In the genomic region with DNA sequence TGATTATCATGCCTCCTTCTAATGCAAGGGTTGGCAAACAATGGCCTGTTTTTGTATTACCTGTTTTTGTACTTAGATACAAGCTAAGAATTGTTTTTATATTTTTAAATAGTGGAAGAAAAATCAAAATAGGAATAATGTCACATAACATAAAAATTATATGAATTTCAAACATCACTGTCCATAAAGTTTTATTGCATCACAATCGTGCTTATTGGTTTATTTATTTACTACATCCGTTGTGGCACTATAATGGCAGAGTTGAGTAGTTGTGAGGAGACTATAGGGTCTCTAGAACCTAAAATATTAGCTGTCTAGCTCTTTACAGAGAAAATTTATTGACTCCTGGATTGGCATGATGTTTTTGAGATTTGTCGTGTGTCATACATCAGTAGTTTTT, we compare ENCODE assay signal across 30 cellular contexts. TPM values are rescaled to one million over a fixed set of nuclear protein-coding genes. Genes with fewer than 3 reads are reported as not detected.
DNase-seq lines count a peak whose midpoint lies in the region; ATAC-seq and TF ChIP-seq lines count a peak whose summit lies in the region.
"Had no signal": no experiment of that assay in that cellular context is flagged by ENCODE, and none has a peak within 500 bp of the region (broad histone marks: within the 10 kb centered on the region; RNA-seq: fewer than 3 reads in every experiment).

No MANE protein-coding gene starts in this region.

- DNase-seq in MCF 10A (ENCODE audit: unreplicated experiment) (no peak), breast epithelium (ENCODE audit: low spot score in 2 of 2) (no peak), osteoblast (ENCODE audit: insufficient read length, low spot score, missing footprints) (no peak)
- no peak for DNase-seq in activated T-helper 2 cell treated with anti-CD3 and anti-CD28 coated beads, Interferon-gamma antibody, Interleukin-2, Interleukin-4, amounts not matched to agents 10 μg/mL and 5 μg/mL and 100 μg/mL, durations not matched to agents 14 hours and 24 hours and 36 hours (ENCODE audit: low spot score)
- DNase-seq in stimulated activated CD4-positive, alpha-beta T cell treated with anti-CD3 and anti-CD28 coated beads, Interleukin-12 subunit alpha, Interleukin-12 subunit beta, amount 100 ng/mL, for 4 hours = no peak
- DNase-seq: activated CD8-positive, alpha-beta memory T cell treated with anti-CD3 and anti-CD28 coated beads, Interleukin-2, amount 50 U/mL, for 48 hours; activated CD8-positive, alpha-beta T cell treated with anti-CD3 and anti-CD28 coated beads for 36 hours; DMS53; effector CD4-positive, alpha-beta T cell; hippocampal formation; left cardiac atrium; MG63; mucosa of descending colon; natural killer cell; NCI-H1417; NCI-H2029 treated with DMSO at 0.1 percent for 48 hours; NCI-H226; NCI-H774; stimulated activated CD4-positive, alpha-beta T cell treated with anti-CD3 and anti-CD28 coated beads, Interleukin-15, amount 100 ng/mL, for 24 hours; stimulated activated CD4-positive, alpha-beta T cell treated with anti-CD3 and anti-CD28 coated beads, Interleukin-4, amount 100 ng/mL, for 4 hours; T-helper 1 cell; tibial artery had no signal

- POLR2A ChIA-PET in MCF 10A (lab: Yijun Ruan, JAX) = interaction anchor here (0.7 to 4.6 kb wide), 3 partner anchors 62 to 292 kb away, joined by 3 to 25 read pairs (median 5); a partner anchor contains a TSS

- H4K20me1 ChIP-seq in Loucy (ENCODE audit: insufficient read depth, low read length, poor library complexity, severe bottlenecking) (peaks cover 41% of the 10 kb centered on the region), osteoblast (ENCODE audit: insufficient read depth, low read length) (no peaks in the 10 kb centered on the region)

- no peaks in the 10 kb centered on the region for H3K9me2 ChIP-seq in Loucy (replicated peaks; ENCODE audit: low read depth, low read length)

- no peaks in the 10 kb centered on the region for H3K9me3 Mint-ChIP-seq in MCF 10A (ENCODE audit: unreplicated experiment)
- H3K9me3 Mint-ChIP-seq in activated T-helper 2 cell treated with anti-CD3 and anti-CD28 coated beads, Interferon-gamma antibody, Interleukin-2, Interleukin-4, amounts not matched to agents 10 μg/mL and 5 μg/mL and 100 μg/mL, durations not matched to agents 14 hours and 24 hours and 36 hours = no peaks in the 10 kb centered on the region
- H3K9me3 Mint-ChIP-seq: activated CD8-positive, alpha-beta T cell treated with anti-CD3 and anti-CD28 coated beads for 36 hours; activated naive CD4-positive, alpha-beta T cell treated with anti-CD3 and anti-CD28 coated beads, Interleukin-2, amount 50 U/mL, for 72 hours; natural killer cell had no signal

- H3K4me3 Mint-ChIP-seq in MCF 10A (ENCODE audit: unreplicated experiment) = no peak overlapping the region
- H3K4me3 Mint-ChIP-seq in activated T-helper 2 cell treated with anti-CD3 and anti-CD28 coated beads, Interferon-gamma antibody, Interleukin-2, Interleukin-4, amounts not matched to agents 10 μg/mL and 5 μg/mL and 100 μg/mL, durations not matched to agents 14 hours and 24 hours and 36 hours (ENCODE audit: low read depth) = peak overlapping the region; percentile 7
- H3K4me3 Mint-ChIP-seq: natural killer cell had no signal

- TF ChIP-seq POLR2A in breast epithelium (IDR thresholded peaks at IDR 0.05) = no peak

- H3K27me3 ChIP-seq in breast epithelium (no peaks in the 10 kb centered on the region), Loucy (ENCODE audit: insufficient read depth, low read length, poor library complexity, severe bottlenecking) (no peaks in the 10 kb centered on the region), osteoblast (ENCODE audit: insufficient read depth, low read length) (no peaks in the 10 kb centered on the region)
- H3K27me3 ChIP-seq: MG63, SJSA1, tibial artery had no signal

- no peaks in the 10 kb centered on the region for H3K36me3 Mint-ChIP-seq in MCF 10A (ENCODE audit: insufficient read depth, unreplicated experiment)
- H3K36me3 Mint-ChIP-seq in activated T-helper 2 cell treated with anti-CD3 and anti-CD28 coated beads, Interferon-gamma antibody, Interleukin-2, Interleukin-4, amounts not matched to agents 10 μg/mL and 5 μg/mL and 100 μg/mL, durations not matched to agents 14 hours and 24 hours and 36 hours (ENCODE audit: low read depth) = peaks cover 45% of the 10 kb centered on the region
- H3K36me3 Mint-ChIP-seq: natural killer cell had no signal

- intact Hi-C loops in MCF 10A (cut with micrococcal nuclease) = no loop called here
- intact Hi-C loops in breast epithelium (cut with DNase I; ENCODE audit: low total_unique reads) = no loop called here
- intact Hi-C loops in activated T-helper 2 cell treated with anti-CD3 and anti-CD28 coated beads, Interferon-gamma antibody, Interleukin-2, Interleukin-4, amounts not matched to agents 10 μg/mL and 5 μg/mL and 100 μg/mL, durations not matched to agents 14 hours and 24 hours and 36 hours (cut with micrococcal nuclease) = no loop called here

- no peak for ATAC-seq in HG02938 (IDR thresholded peaks at IDR 0.05; ENCODE audit: unreplicated experiment)
- ATAC-seq in GM18873 (IDR thresholded peaks at IDR 0.05; ENCODE audit: low FRiP score, unreplicated experiment) = no peak
- ATAC-seq: activated CD4-positive, CD25-positive, alpha-beta regulatory T cell treated with anti-CD3 and anti-CD28 coated beads, Interleukin-2, amount 50 U/mL, for 24 hours; activated CD8-positive, alpha-beta T cell treated with anti-CD3 and anti-CD28 coated beads for 36 hours; activated naive CD4-positive, alpha-beta T cell treated with anti-CD3 and anti-CD28 coated beads, Interleukin-2, amount 50 U/mL, for 72 hours; HCT116; left cardiac atrium; mucosa of descending colon; natural killer cell had no signal

- CTCF ChIA-PET in MCF 10A (lab: Yijun Ruan, JAX) = no interaction called here

- H3K4me3 ChIP-seq in breast epithelium (no peak overlapping the region), Loucy (ENCODE audit: low read length, poor library complexity, severe bottlenecking) (peak overlapping the region; percentile 93), osteoblast (ENCODE audit: insufficient read depth, low read length) (no peak overlapping the region)
- H3K4me3 ChIP-seq: MG63, mucosa of descending colon, SJSA1, tibial artery had no signal

- H3K4me1 Mint-ChIP-seq in MCF 10A (ENCODE audit: insufficient read depth, unreplicated experiment) = peaks cover 38% of the 10 kb centered on the region
- H3K4me1 Mint-ChIP-seq in activated T-helper 2 cell treated with anti-CD3 and anti-CD28 coated beads, Interferon-gamma antibody, Interleukin-2, Interleukin-4, amounts not matched to agents 10 μg/mL and 5 μg/mL and 100 μg/mL, durations not matched to agents 14 hours and 24 hours and 36 hours (ENCODE audit: low read depth) = peaks cover 44% of the 10 kb centered on the region

- H3F3A ChIP-seq in Loucy (ENCODE audit: low read depth) = no peaks in the 10 kb centered on the region

- H3K9ac ChIP-seq in Loucy (ENCODE audit: low read depth, low read length, poor library complexity, severe bottlenecking) = peak overlapping the region; percentile 90

- H3K27ac Mint-ChIP-seq in MCF 10A (ENCODE audit: low read depth, unreplicated experiment) = peak overlapping the region; percentile 97
- H3K27ac Mint-ChIP-seq in activated T-helper 2 cell treated with anti-CD3 and anti-CD28 coated beads, Interferon-gamma antibody, Interleukin-2, Interleukin-4, amounts not matched to agents 10 μg/mL and 5 μg/mL and 100 μg/mL, durations not matched to agents 14 hours and 24 hours and 36 hours = peak overlapping the region; percentile 62
- H3K27ac Mint-ChIP-seq: activated naive CD4-positive, alpha-beta T cell treated with anti-CD3 and anti-CD28 coated beads, Interleukin-2, amount 50 U/mL, for 72 hours; natural killer cell had no signal

- H3K4me1 ChIP-seq in breast epithelium (peaks cover 6% of the 10 kb centered on the region in 2 donors), Loucy (ENCODE audit: insufficient read depth, low read length, poor library complexity, severe bottlenecking) (peaks cover 76% of the 10 kb centered on the region), osteoblast (ENCODE audit: insufficient read depth, low read length) (peaks cover 28% of the 10 kb centered on the region)

- H2AFZ ChIP-seq in Loucy (ENCODE audit: low read length) = no peak overlapping the region
- peak overlapping the region; percentile 70 for H2AFZ ChIP-seq in osteoblast (ENCODE audit: low read length)

- peak overlapping the region; percentile 94 for H3K4me2 ChIP-seq in Loucy (ENCODE audit: low read depth, low read length, poor library complexity, severe bottlenecking)
- H3K4me2 ChIP-seq in osteoblast (ENCODE audit: insufficient read depth, low read length) = peak overlapping the region; percentile 70

- H3K27ac ChIP-seq in breast epithelium (no peak overlapping the region), osteoblast (ENCODE audit: low read depth, low read length) (peak overlapping the region; percentile 6)
- H3K27ac ChIP-seq: RWPE1, SJSA1, tibial artery had no signal

- no peaks in the 10 kb centered on the region for H3K36me3 ChIP-seq in breast epithelium
- peaks cover 7% of the 10 kb centered on the region; the same call in 1 of the 2 replicates for H3K36me3 ChIP-seq in Loucy (ENCODE audit: insufficient read depth, low read length)
- no peaks in the 10 kb centered on the region for H3K36me3 ChIP-seq in osteoblast (ENCODE audit: insufficient read depth, low read length)
- H3K36me3 ChIP-seq: tibial artery had no signal

- H3K9me3 ChIP-seq in breast epithelium (no peaks in the 10 kb centered on the region), Loucy (ENCODE audit: insufficient read depth, low read depth, low read length) (no peaks in the 10 kb centered on the region), osteoblast (ENCODE audit: low read depth, low read length) (no peaks in the 10 kb centered on the region)
- H3K9me3 ChIP-seq: MG63, mucosa of descending colon, SJSA1, tibial artery had no signal

- no peaks in the 10 kb centered on the region for H3K27me3 Mint-ChIP-seq in MCF 10A (ENCODE audit: insufficient read depth, unreplicated experiment)
- no peaks in the 10 kb centered on the region for H3K27me3 Mint-ChIP-seq in activated T-helper 2 cell treated with anti-CD3 and anti-CD28 coated beads, Interferon-gamma antibody, Interleukin-2, Interleukin-4, amounts not matched to agents 10 μg/mL and 5 μg/mL and 100 μg/mL, durations not matched to agents 14 hours and 24 hours and 36 hours (ENCODE audit: low read depth)
- H3K27me3 Mint-ChIP-seq: activated CD8-positive, alpha-beta T cell treated with anti-CD3 and anti-CD28 coated beads for 36 hours had no signal

- H3K79me2 ChIP-seq in Loucy (ENCODE audit: insufficient read depth, low read length) (peaks cover 90% of the 10 kb centered on the region), osteoblast (ENCODE audit: insufficient read depth, low read length) (peaks cover 88% of the 10 kb centered on the region)

- no peak for TF ChIP-seq CTCF in MCF 10A (IDR thresholded peaks at IDR 0.05; ENCODE audit: unreplicated experiment)
- TF ChIP-seq CTCF in breast epithelium (IDR thresholded peaks at IDR 0.05) = no peak
- TF ChIP-seq CTCF in Loucy (conservative IDR thresholded peaks at IDR 0.05; ENCODE audit: low read length) = no peak
- no peak for TF ChIP-seq CTCF in osteoblast (IDR thresholded peaks at IDR 0.05; ENCODE audit: extremely low read depth, low read depth, low read length)

- BruUV-seq in MCF 10A (replicated peaks; lab: Mats Ljungman, UMichigan) = no TSS peak

RNA-seq across cellular contexts. Expression of a gene that starts 4.1 kb away (rescaled TPM):
- 30.3 and 33.7 TPM in 2 replicates for total RNA-seq in MCF 10A (2022)
- total RNA-seq in breast epithelium = 1 to 10 TPM; 3.3 to 5.6 (median 3.7) TPM
- total RNA-seq in activated T-helper 2 cell treated with anti-CD3 and anti-CD28 coated beads, Interferon-gamma antibody, Interleukin-2, Interleukin-4, amounts not matched to agents 10 μg/mL and 5 μg/mL and 100 μg/mL, durations not matched to agents 14 hours and 24 hours and 36 hours = 59.2 and 64.1 TPM in 2 replicates
- total RNA-seq in osteoblast = 4.7 and 5.6 TPM in 2 replicates
